In the genomic region with DNA sequence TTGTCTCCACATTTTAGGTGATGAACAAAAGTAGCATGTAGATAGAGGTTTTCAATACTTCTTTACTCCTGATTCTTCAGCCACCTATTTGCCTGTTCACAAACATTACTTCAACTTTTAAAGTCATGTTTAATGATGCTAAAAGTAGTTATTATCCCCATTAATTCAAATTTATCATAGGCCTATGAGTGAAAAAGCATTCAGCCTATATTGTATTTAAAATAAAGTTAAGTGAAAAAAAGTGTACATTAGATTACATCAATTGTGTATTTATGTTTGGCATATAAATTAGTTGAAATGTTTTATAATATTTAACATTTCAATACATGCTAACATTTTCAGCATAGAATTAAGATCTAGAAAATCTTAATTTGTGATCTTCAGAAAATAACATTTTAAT, we compare ENCODE assay signal across 17 cellular contexts. TPM values are rescaled to one million over a fixed set of nuclear protein-coding genes. Genes with fewer than 3 reads are reported as not detected.
DNase-seq lines count a peak whose midpoint lies in the region; ATAC-seq, FAIRE-seq and TF ChIP-seq lines count a peak whose summit lies in the region.
"Had no signal": no experiment of that assay in that cellular context is flagged by ENCODE, and none has a peak within 500 bp of the region (broad histone marks: within the 10 kb centered on the region; RNA-seq: fewer than 3 reads in every experiment).

No MANE protein-coding gene starts in this region.

- H3K9ac ChIP-seq in kidney (ENCODE audit: low read length in 2 of 2) = no peak overlapping the region
- H3K9ac ChIP-seq: BLaER1 treated with 17β-estradiol and CSF1 and Interleukin-3, amounts not matched to agents 10 nM and 100 nM had no signal

- TF ChIP-seq CTCF in right atrium auricular region (IDR thresholded peaks at IDR 0.05) = no peak
- TF ChIP-seq CTCF in kidney (IDR thresholded peaks at IDR 0.05; ENCODE audit: borderline replicate concordance, extremely low read depth, insufficient read depth) = no peak

- no peaks in the 10 kb centered on the region for H3K27me3 ChIP-seq in right atrium auricular region
- H3K27me3 ChIP-seq: brain microvascular endothelial cell, upper lobe of left lung had no signal

- H3K4me3 ChIP-seq in right atrium auricular region (peak overlapping the region in 1 of 2 donors; percentile 80), kidney (ENCODE audit: low read length in 2 of 2) (no peak overlapping the region)
- H3K4me3 ChIP-seq: BLaER1 treated with 17β-estradiol and CSF1 and Interleukin-3, amounts not matched to agents 10 nM and 100 nM; upper lobe of left lung had no signal

- DNase-seq in right atrium auricular region (ENCODE audit: low spot score) (no peak), left cardiac atrium (no peak), RCC 7860 (ENCODE audit: low spot score) (no peak), kidney (no peak), activated T-cell treated with anti-CD3 and anti-CD28 coated beads for 4 hours (no peak), DMS153 treated with DMSO at 0.1 percent for 48 hours (lab: John Stamatoyannopoulos, UW; ENCODE audit: unreplicated experiment) (no peak)
- DNase-seq: activated CD4-positive, CD25-positive, alpha-beta regulatory T cell; activated CD8-positive, alpha-beta memory T cell treated with anti-CD3 and anti-CD28 coated beads, Interleukin-2, amount 10 ng/mL, durations not matched to agents 7 days and 5 days; activated naive CD4-positive, alpha-beta T cell; brain microvascular endothelial cell; effector memory CD4-positive, alpha-beta T cell; foreskin keratinocyte; H7; upper lobe of left lung had no signal

- H3K9me3 ChIP-seq in right atrium auricular region = no peaks in the 10 kb centered on the region
- H3K9me3 ChIP-seq in kidney (ENCODE audit: control insufficient read depth in 1 of 2, low read length in 2 of 2) = no peaks in the 10 kb centered on the region
- H3K9me3 ChIP-seq: BLaER1 treated with 17β-estradiol and CSF1 and Interleukin-3, amounts not matched to agents 10 nM and 100 nM; upper lobe of left lung had no signal

- H3K36me3 ChIP-seq in right atrium auricular region (no peaks in the 10 kb centered on the region), kidney (ENCODE audit: control insufficient read depth in 1 of 2, insufficient read depth in 2 of 2, low read length in 2 of 2) (no peaks in the 10 kb centered on the region)
- H3K36me3 ChIP-seq: BLaER1 treated with 17β-estradiol and CSF1 and Interleukin-3, amounts not matched to agents 10 nM and 100 nM; brain microvascular endothelial cell; upper lobe of left lung had no signal

- H3K27ac ChIP-seq in right atrium auricular region (peak overlapping the region; percentile 98 to 100), kidney (ENCODE audit: low read depth in 2 of 2, low read length in 2 of 2) (no peak overlapping the region)
- H3K27ac ChIP-seq: BLaER1 treated with 17β-estradiol and CSF1 and Interleukin-3, amounts not matched to agents 10 nM and 100 nM; brain microvascular endothelial cell; foreskin keratinocyte; upper lobe of left lung had no signal

- ATAC-seq in left cardiac atrium = no peak
- ATAC-seq in HG03097 (IDR thresholded peaks at IDR 0.05; ENCODE audit: low FRiP score, unreplicated experiment) = no peak
- ATAC-seq in GM19023 (IDR thresholded peaks at IDR 0.05; ENCODE audit: unreplicated experiment) = no peak
- ATAC-seq: activated CD8-positive, alpha-beta memory T cell treated with anti-CD3 and anti-CD28 coated beads, Interleukin-2, amount 10 ng/mL, durations not matched to agents 7 days and 5 days; foreskin keratinocyte had no signal

- H3K4me1 ChIP-seq in right atrium auricular region (peaks cover 0 to 9% of the 10 kb centered on the region in 2 donors), kidney (ENCODE audit: control insufficient read depth in 1 of 2, insufficient read depth in 1 of 2, low read depth in 1 of 2, low read length in 2 of 2) (peaks cover 3 to 7% of the 10 kb centered on the region in 2 donors)
- H3K4me1 ChIP-seq: foreskin keratinocyte had no signal

- FAIRE-seq in RCC 7860 (lab: Jason Lieb, UNC) = peak; percentile 69
- FAIRE-seq in kidney (lab: Jason Lieb, UNC) = peak; percentile 72

- intact Hi-C loops in left cardiac atrium (cut with DNase I) = no loop called here
- intact Hi-C loops in kidney (cut with DNase I) = no loop called here

RNA-seq across cellular contexts. Expression of gene CDKN2C, which starts 10.5 kb away (rescaled TPM):
- total RNA-seq in right atrium auricular region = 10 to 100 TPM; 11.3 to 15.9 TPM
- 10 to 100 TPM; 10.0 to 19.1 TPM for total RNA-seq in left cardiac atrium
- total RNA-seq in kidney = 12.5 TPM
- polyA plus RNA-seq in kidney (ENCODE audit: insufficient read depth, low read depth, low replicate concordance) = 16.6 TPM

RNA-seq across cellular contexts. Expression of gene FAF1, which starts 20.4 kb away (rescaled TPM):
- total RNA-seq in right atrium auricular region (10 to 100 TPM; 36.1 to 68.8 TPM), left cardiac atrium (10 to 100 TPM; 71.2 to 76.8 TPM), kidney (72.8 TPM)
- 50.1 TPM for polyA plus RNA-seq in kidney (ENCODE audit: insufficient read depth, low read depth, low replicate concordance)

Comparison
In these comparisons a context has a peak if more than half of its experiments do, and no peak if none do; other contexts are left out.
1. H3K27ac ChIP-seq: peak in right atrium auricular region (2 of 2); none in kidney (0 of 2).